In genomic region chr16:27813591-27813990, GRCh38 we compare ENCODE assay signal across 25 cellular contexts.
"Had no signal": no experiment of that assay in that cellular context is flagged by ENCODE, and none has a peak within 500 bp of the region (broad histone marks: within the 10 kb centered on the region; RNA-seq: fewer than 3 reads in every experiment).

No MANE protein-coding gene starts in this region.

- H3K4me1 Mint-ChIP-seq: activated naive CD8-positive, alpha-beta T cell treated with anti-CD3 and anti-CD28 coated beads, Interleukin-2, amount 50 U/mL, for 24 hours; T-cell; WTC11 had no signal

- H3K4me1 ChIP-seq: ascending aorta, body of pancreas had no signal

- H3K9me3 ChIP-seq: ascending aorta, body of pancreas had no signal

- H3K4me3 Mint-ChIP-seq: activated CD8-positive, alpha-beta T cell treated with anti-CD3 and anti-CD28 coated beads, Interleukin-2, amount 10 ng/mL, durations not matched to agents 7 days and 5 days; activated naive CD8-positive, alpha-beta T cell treated with anti-CD3 and anti-CD28 coated beads, Interleukin-2, amount 50 U/mL, for 24 hours; T-cell; WTC11 had no signal

- DNase-seq: activated CD4-positive, alpha-beta T cell treated with anti-CD3 and anti-CD28 coated beads for 48 hours; activated CD4-positive, alpha-beta T cell treated with anti-CD3 and anti-CD28 coated beads, Interleukin-2, amount 50 U/mL, for 4 hours; activated CD4-positive, CD25-positive, alpha-beta regulatory T cell treated with anti-CD3 and anti-CD28 coated beads, Interleukin-2, amount 50 U/mL, for 72 hours; activated CD8-positive, alpha-beta memory T cell treated with anti-CD3 and anti-CD28 coated beads, Interleukin-2, amount 50 U/mL, for 48 hours; activated CD8-positive, alpha-beta T cell treated with anti-CD3 and anti-CD28 coated beads, Interleukin-2, amount 10 ng/mL, durations not matched to agents 7 days and 5 days; activated naive CD4-positive, alpha-beta T cell treated with Interleukin-2 at 50 U/mL for 16 hours; activated naive CD8-positive, alpha-beta T cell treated with anti-CD3 and anti-CD28 coated beads, Interleukin-2, amount 50 U/mL, for 24 hours; activated T-cell treated with anti-CD3 and anti-CD28 coated beads, Interleukin-2, amount 50 U/mL, for 1 hour; amniotic stem cell; body of pancreas; Karpas-422; MM.1S; NCI-H1105; NCI-H1436 treated with DMSO at 0.1 percent for 48 hours; NCI-H187; NCI-H2081; NCI-H524; SIG-M5; T-helper 2 cell; T1000 had no signal

- H3K27ac Mint-ChIP-seq: activated CD8-positive, alpha-beta T cell treated with anti-CD3 and anti-CD28 coated beads, Interleukin-2, amount 10 ng/mL, durations not matched to agents 7 days and 5 days; activated naive CD4-positive, alpha-beta T cell treated with anti-CD3 and anti-CD28 coated beads, Interleukin-2, amount 50 U/mL, for 72 hours; activated naive CD8-positive, alpha-beta T cell treated with anti-CD3 and anti-CD28 coated beads, Interleukin-2, amount 50 U/mL, for 24 hours; T-cell; WTC11 had no signal

- H3K4me3 ChIP-seq: ascending aorta, body of pancreas, K562 had no signal

- ATAC-seq: activated CD8-positive, alpha-beta T cell treated with anti-CD3 and anti-CD28 coated beads, Interleukin-2, amount 10 ng/mL, durations not matched to agents 7 days and 5 days; activated naive CD4-positive, alpha-beta T cell treated with anti-CD3 and anti-CD28 coated beads, Interleukin-2, amount 50 U/mL, for 72 hours; activated naive CD8-positive, alpha-beta T cell treated with anti-CD3 and anti-CD28 coated beads, Interleukin-2, amount 50 U/mL, for 24 hours; body of pancreas; K562; T-cell; WTC11 had no signal

- H3K36me3 ChIP-seq: ascending aorta had no signal

- H3K27ac ChIP-seq: ascending aorta, body of pancreas had no signal

- H3K9me3 Mint-ChIP-seq: activated naive CD4-positive, alpha-beta T cell treated with anti-CD3 and anti-CD28 coated beads, Interleukin-2, amount 50 U/mL, for 72 hours; activated naive CD8-positive, alpha-beta T cell treated with anti-CD3 and anti-CD28 coated beads, Interleukin-2, amount 50 U/mL, for 24 hours had no signal

- H3K27me3 ChIP-seq: ascending aorta, body of pancreas had no signal

- H3K36me3 Mint-ChIP-seq: activated naive CD4-positive, alpha-beta T cell treated with anti-CD3 and anti-CD28 coated beads, Interleukin-2, amount 50 U/mL, for 72 hours; T-cell; WTC11 had no signal
